ENCODE assay signal across 8 cellular contexts in genomic region chr17:40323317-40323716, GRCh38. TPM values are rescaled to one million over a fixed set of nuclear protein-coding genes. Genes with fewer than 3 reads are reported as not detected.
DNase-seq lines count a peak whose midpoint lies in the region; ATAC-seq and TF ChIP-seq lines count a peak whose summit lies in the region.

No MANE protein-coding gene starts in this region.

- TF ChIP-seq POLR2A in adrenal gland (IDR thresholded peaks at IDR 0.05), result no peak

- TF ChIP-seq CTCF in heart right ventricle (IDR thresholded peaks at IDR 0.05), result no peak
- no peak for TF ChIP-seq CTCF in adrenal gland (IDR thresholded peaks at IDR 0.05)

- H3K36me3 ChIP-seq in heart right ventricle, result no peaks in the 10 kb centered on the region
- H3K36me3 ChIP-seq in adrenal gland (replicated peaks in 1 of 2), result no peaks in the 10 kb centered on the region
- no peaks in the 10 kb centered on the region for H3K36me3 ChIP-seq in mucosa of stomach (ENCODE audit: control insufficient read depth, insufficient read depth, low read length)
- H3K36me3 ChIP-seq in urinary bladder (ENCODE audit: insufficient read depth), result no peaks in the 10 kb centered on the region

- H3K4me3 ChIP-seq in heart right ventricle, result peak overlapping the region in 7 of 10 donors; percentile 50 to 99 (median 89)
- peak overlapping the region in 1 of 4 donors; percentile 59 for H3K4me3 ChIP-seq in adrenal gland
- H3K4me3 ChIP-seq in mucosa of stomach (ENCODE audit: low read length), result no peak overlapping the region
- no peak overlapping the region for H3K4me3 ChIP-seq in urinary bladder (ENCODE audit: low read depth, low read length)

- H3K4me1 ChIP-seq in heart right ventricle, result peaks cover 71 to 99% (median 98%) of the 10 kb centered on the region in 9 donors
- H3K4me1 ChIP-seq in adrenal gland (replicated peaks in 1 of 2), result peaks cover 92 to 98% of the 10 kb centered on the region in 2 donors
- peaks cover 76% of the 10 kb centered on the region for H3K4me1 ChIP-seq in mucosa of stomach (ENCODE audit: control insufficient read depth, insufficient read depth, low read length)
- no peaks in the 10 kb centered on the region for H3K4me1 ChIP-seq in urinary bladder (ENCODE audit: insufficient read depth)

- H3K9ac ChIP-seq in mucosa of stomach (ENCODE audit: low read length), result peak overlapping the region; percentile 47

- intact Hi-C loops in heart right ventricle (cut with DNase I), result no loop called here
- intact Hi-C loops in Right ventricle myocardium inferior (cut with DNase I), result loop anchor here (2.0 kb wide), 1 partner anchor 21 kb away; no protein-coding TSS in a partner anchor
- intact Hi-C loops in adrenal gland (cut with DNase I), result no loop called here

- DNase-seq in heart right ventricle (no peak), Right ventricle myocardium inferior (ENCODE audit: missing footprints) (no peak), adrenal gland (no peak)

- WGBS in heart right ventricle, 2 donors, result 40 to 59% methylated on average over 3 of the region's 3 CpGs
- WGBS in adrenal gland, 4 donors, result 14 to 49% (median 40%) methylated on average over 2 to 3 of the region's 3 CpGs
- WGBS in urinary bladder, result 58% methylated on average over 3 of the region's 3 CpGs

- H3K27ac ChIP-seq in heart right ventricle (peak overlapping the region; percentile 94 to 98 (median 96)), adrenal gland (peak overlapping the region; percentile 42 to 96 (median 71)), urinary bladder (ENCODE audit: low read depth) (peak overlapping the region; percentile 81)

- no peaks in the 10 kb centered on the region for H3K27me3 ChIP-seq in heart right ventricle
- H3K27me3 ChIP-seq in adrenal gland, result no peaks in the 10 kb centered on the region
- no peaks in the 10 kb centered on the region for H3K27me3 ChIP-seq in mucosa of stomach (ENCODE audit: control insufficient read depth, insufficient read depth, low read length)

- ATAC-seq in heart right ventricle (no peak), Right ventricle myocardium inferior (no peak), HG03378 (IDR thresholded peaks at IDR 0.05; ENCODE audit: unreplicated experiment) (no peak), GM19023 (IDR thresholded peaks at IDR 0.05; ENCODE audit: unreplicated experiment) (no peak), HG03439 (IDR thresholded peaks at IDR 0.05; ENCODE audit: unreplicated experiment) (no peak)

- H3K9me3 ChIP-seq in heart right ventricle, result no peaks in the 10 kb centered on the region
- no peaks in the 10 kb centered on the region for H3K9me3 ChIP-seq in adrenal gland (replicated peaks in 1 of 3)
- no peaks in the 10 kb centered on the region for H3K9me3 ChIP-seq in mucosa of stomach (ENCODE audit: control insufficient read depth, low read length)

RNA-seq across cellular contexts. Expression of gene RARA, which starts 14.3 kb away (rescaled TPM):
- total RNA-seq in heart right ventricle, result 10 to 100 TPM; 11.2 to 34.0 (median 18.3) TPM
- polyA plus RNA-seq in heart right ventricle, result 10 to 100 TPM; 19.0 to 20.8 TPM
- 17.9 TPM for total RNA-seq in Right ventricle myocardium inferior
- total RNA-seq in adrenal gland, result 10 to 100 TPM; 24.8 to 51.8 (median 34.4) TPM
- 10 to 100 TPM; 12.7 to 58.2 (median 26.8) TPM for polyA plus RNA-seq in adrenal gland
- 10.6 TPM for total RNA-seq in urinary bladder
- 47.6 TPM for polyA plus RNA-seq in urinary bladder

RNA-seq across cellular contexts. Expression of gene CDC6, which starts 35.6 kb away (rescaled TPM):
- total RNA-seq in heart right ventricle (1 to 10 TPM in 4 of 10 donors, under 1 TPM in 6; 0.49 to 3.0 (median 0.86) TPM), Right ventricle myocardium inferior (1.9 TPM), adrenal gland (10 to 100 TPM in 1 of 8 donors, 1 to 10 TPM in 6, under 1 TPM in 1; 0.69 to 12.1 (median 2.5) TPM), urinary bladder (7.9 TPM)
- polyA plus RNA-seq in heart right ventricle (1 to 10 TPM in 1 of 2 donors, under 1 TPM in 1; 0.66 to 1.8 TPM), adrenal gland (10 to 100 TPM in 1 of 3 donors, 1 to 10 TPM in 2; 1.0 to 31.3 (median 1.0) TPM), urinary bladder (0.71 TPM)

RNA-seq across cellular contexts. Expression of gene GJD3, which starts 41.2 kb away (rescaled TPM):
- total RNA-seq in heart right ventricle (1 to 10 TPM in 9 of 10 donors, under 1 TPM in 1; 0.79 to 6.2 (median 2.1) TPM), Right ventricle myocardium inferior (0.92 TPM), adrenal gland (1 to 10 TPM; 1.3 to 8.7 (median 1.9) TPM), urinary bladder (not detected)
- polyA plus RNA-seq in heart right ventricle (under 1 TPM; 0.65 to 0.88 TPM), adrenal gland (not detected), urinary bladder (1.1 TPM)

Comparison
In these comparisons a context has a peak if more than half of its experiments do, and no peak if none do; other contexts are left out.
1. H3K4me3 ChIP-seq: peak in heart right ventricle (7 of 10); none in mucosa of stomach (single experiment) and urinary bladder (single experiment).
2. Peak in every context shown above with its lines, with median percentiles within 50 percentile points of each other: H3K27ac ChIP-seq.